Comparison of ENCODE assay signal across 17 cellular contexts in genomic region chrX:154426916-154427792, GRCh38. TPM values are rescaled to one million over a fixed set of nuclear protein-coding genes. Genes with fewer than 3 reads are reported as not detected.
DNase-seq lines count a peak whose midpoint lies in the region; ATAC-seq, FAIRE-seq and TF ChIP-seq lines count a peak whose summit lies in the region.
"Had no signal": no experiment of that assay in that cellular context is flagged by ENCODE, and none has a peak within 500 bp of the region (broad histone marks: within the 10 kb centered on the region; RNA-seq: fewer than 3 reads in every experiment).

No MANE protein-coding gene starts in this region.

- no peaks in the 10 kb centered on the region for H3K27me3 Mint-ChIP-seq in Calu3 (ENCODE audit: unreplicated experiment)
- H3K27me3 Mint-ChIP-seq in T-helper 17 cell, result no peaks in the 10 kb centered on the region
- H3K27me3 Mint-ChIP-seq: activated naive CD8-positive, alpha-beta T cell treated with anti-CD3 and anti-CD28 coated beads, Interleukin-2, amount 10 ng/mL, durations not matched to agents 7 days and 5 days; memory B cell; stimulated activated memory B cell treated with anti-CD40 and anti-IgM and Interleukin-4, amounts not matched to agents 10 μg/mL and 1 μg/mL and 100 μg/mL, for 72 hours had no signal

- 89% methylated on average over 13 of the region's 14 CpGs for WGBS in A549 (ENCODE audit: missing lambda C conversion rate)
- 86 to 92% methylated on average over 11 to 14 of the region's 14 CpGs for WGBS in thyroid gland, 2 donors

- peaks cover 24% of the 10 kb centered on the region for H3K4me1 Mint-ChIP-seq in Calu3 (ENCODE audit: low read depth, unreplicated experiment)
- H3K4me1 Mint-ChIP-seq in T-helper 17 cell, result peaks cover 20% of the 10 kb centered on the region

- intact Hi-C loops in Calu3 (cut with micrococcal nuclease; ENCODE audit: unreplicated experiment), result no loop called here
- intact Hi-C loops in lower lobe of right lung (cut with DNase I), result no loop called here
- intact Hi-C loops in thyroid gland (cut with DNase I), result no loop called here

- CTCF ChIA-PET in A549 (lab: Yijun Ruan, JAX) (interaction anchor here (0.6 to 1.6 kb wide), 5 partner anchors 11 to 104 kb away, joined by 3 to 5 read pairs (median 3); partner anchors contain the start of gene DNASE1L1), Calu3 (lab: Charles Lee) (interaction anchor here (0.7 kb wide), 1 partner anchor 23 kb away, joined by 3 read pairs; no protein-coding TSS in a partner anchor)

- DNase-seq in A549 (ENCODE audit: low read depth in 1 of 2, low spot score in 1 of 2) (no peak), Calu3 (no peak), T-helper 17 cell (no peak), lower lobe of right lung (no peak), thyroid gland (no peak), COR-L47 (lab: John Stamatoyannopoulos, UW) (no peak)
- DNase-seq: activated CD4-positive, alpha-beta T cell treated with anti-CD3 and anti-CD28 coated beads for 4 hours; activated naive CD8-positive, alpha-beta T cell treated with anti-CD3 and anti-CD28 coated beads, Interleukin-2, amount 10 ng/mL, durations not matched to agents 7 days and 5 days; NCI-H146; NCI-H774; psoas muscle; stimulated activated CD4-positive, alpha-beta T cell treated with anti-CD3 and anti-CD28 coated beads, Interleukin-2, amount 100 ng/mL, for 48 hours had no signal

- H3K27me3 ChIP-seq in lower lobe of right lung (ENCODE audit: low read depth), result no peaks in the 10 kb centered on the region
- no peaks in the 10 kb centered on the region for H3K27me3 ChIP-seq in thyroid gland

- no peak for FAIRE-seq in A549 (lab: Jason Lieb, UNC)
- FAIRE-seq: G401.6 had no signal

- TF ChIP-seq EP300 in A549 (IDR thresholded peaks at IDR 0.05), result no peak

- TF ChIP-seq POLR2A in A549 (IDR thresholded peaks at IDR 0.05; ENCODE audit: low read length) (no peak), thyroid gland (IDR thresholded peaks at IDR 0.05) (no peak)

- H3K4me3 Mint-ChIP-seq in Calu3 (ENCODE audit: low read depth, unreplicated experiment) (peak overlapping the region; percentile 79), T-helper 17 cell (no peak overlapping the region)

- H3K4me3 ChIP-seq in A549, result no peak overlapping the region; the same call in 2 of the 3 replicates
- H3K4me3 ChIP-seq in lower lobe of right lung, result peak overlapping the region; percentile 77
- H3K4me3 ChIP-seq in thyroid gland (replicated peaks in 1 of 3), result no peak overlapping the region

- TF ChIP-seq CTCF in A549 (IDR thresholded peaks at IDR 0.05), result no peak
- TF ChIP-seq CTCF in Calu3 (IDR thresholded peaks at IDR 0.05; ENCODE audit: unreplicated experiment), result no peak
- TF ChIP-seq CTCF in lower lobe of right lung (IDR thresholded peaks at IDR 0.05), result no peak
- no peak for TF ChIP-seq CTCF in thyroid gland (IDR thresholded peaks at IDR 0.05)

- H3K27ac ChIP-seq in A549 (no peak overlapping the region; a peak in 1 of 6 replicates), lower lobe of right lung (peak overlapping the region; percentile 83), thyroid gland (no peak overlapping the region)

- no peak for TF ChIP-seq RAD21 in A549 (conservative IDR thresholded peaks at IDR 0.05 in 1 of 2, IDR thresholded peaks at IDR 0.05 in 1 of 2)

- H3K4me1 ChIP-seq in A549, result peaks cover 11% of the 10 kb centered on the region; the same call in 2 of the 3 replicates
- peaks cover 23% of the 10 kb centered on the region for H3K4me1 ChIP-seq in lower lobe of right lung
- peaks cover 3% of the 10 kb centered on the region in 2 donors for H3K4me1 ChIP-seq in thyroid gland
- H3K4me1 ChIP-seq: psoas muscle had no signal

- H3K27ac Mint-ChIP-seq in Calu3 (ENCODE audit: unreplicated experiment) (no peak overlapping the region), T-helper 17 cell (peak overlapping the region; percentile 51)

- no peaks in the 10 kb centered on the region for H3K9me3 Mint-ChIP-seq in Calu3 (ENCODE audit: low read depth, unreplicated experiment)
- H3K9me3 Mint-ChIP-seq: activated naive CD8-positive, alpha-beta T cell treated with anti-CD3 and anti-CD28 coated beads, Interleukin-2, amount 10 ng/mL, durations not matched to agents 7 days and 5 days; memory B cell; stimulated activated memory B cell treated with anti-CD40 and anti-IgM and Interleukin-4, amounts not matched to agents 10 μg/mL and 1 μg/mL and 100 μg/mL, for 72 hours had no signal

- H3K36me3 Mint-ChIP-seq in Calu3 (ENCODE audit: insufficient read depth, unreplicated experiment), result peaks cover 43% of the 10 kb centered on the region
- no peaks in the 10 kb centered on the region for H3K36me3 Mint-ChIP-seq in T-helper 17 cell (ENCODE audit: low read depth)
- H3K36me3 Mint-ChIP-seq: memory B cell had no signal

- peak overlapping the region; percentile 73 for H3K4me2 ChIP-seq in A549

- H3K9me3 ChIP-seq in A549, result no peaks in the 10 kb centered on the region
- no peaks in the 10 kb centered on the region for H3K9me3 ChIP-seq in T-helper 17 cell (ENCODE audit: control insufficient read depth, low read length, poor library complexity, severe bottlenecking)
- H3K9me3 ChIP-seq in lower lobe of right lung, result no peaks in the 10 kb centered on the region
- no peaks in the 10 kb centered on the region for H3K9me3 ChIP-seq in thyroid gland
- H3K9me3 ChIP-seq: psoas muscle had no signal

- H3K36me3 ChIP-seq in lower lobe of right lung (peaks cover 2% of the 10 kb centered on the region), thyroid gland (no peaks in the 10 kb centered on the region)

- no peak for ATAC-seq in A549
- no peak for ATAC-seq in T-helper 17 cell
- ATAC-seq in lower lobe of right lung, result no peak
- ATAC-seq in GM18517 (IDR thresholded peaks at IDR 0.05; ENCODE audit: unreplicated experiment), result no peak
- ATAC-seq in GM21576 (IDR thresholded peaks at IDR 0.05; ENCODE audit: unreplicated experiment), result no peak
- ATAC-seq: stimulated activated memory B cell treated with anti-CD40 and anti-IgM and Interleukin-4, amounts not matched to agents 10 μg/mL and 1 μg/mL and 100 μg/mL, for 72 hours had no signal

- BruUV-seq in Calu3 (replicated peaks; lab: Mats Ljungman, UMichigan), result no TSS peak

- POLR2A ChIA-PET in A549 (lab: Yijun Ruan, JAX), result interaction anchor here (1.5 kb wide), 1 partner anchor 29 kb away, joined by 7 read pairs; the partner anchor contains the start of gene RPL10

TF ChIP-seq in A549, 52 proteins besides CTCF, POLR2A, EP300 and RAD21 (continues in another document):
- TF ChIP-seq HDAC2 (IDR thresholded peaks at IDR 0.05), result no peak

RNA-seq across cellular contexts. Expression of gene ATP6AP1, which starts 1.3 kb away (rescaled TPM):
- polyA plus RNA-seq in A549 (2011; rRNA removed), result 62.6 and 69.6 TPM in 2 replicates
- polyA plus RNA-seq in A549 (2012; cell fraction: cytosol; rRNA removed), result 71.7 and 96.0 TPM in 2 replicates
- 149 and 187 TPM in 2 replicates for polyA plus RNA-seq in A549 (2012; cell fraction: nucleus; rRNA removed)
- 71.3 to 81.7 TPM (median 78.9 TPM) in 3 replicates for polyA plus RNA-seq in A549 (2017; fragmentation: RNase III; extraction: RNeasy Plus Mini Kit Qiagen cat#74134 plus additional on column Dnase treatment)
- 78.2 and 80.9 TPM in 2 replicates for polyA minus RNA-seq in A549 (2011; rRNA and poly(A)+ RNA removed)
- 109 and 124 TPM in 2 replicates for total RNA-seq in Calu3 (2022)
- total RNA-seq in T-helper 17 cell, result 10 to 100 TPM; 41.4 to 43.0 TPM
- total RNA-seq in lower lobe of right lung, result 235 TPM
- total RNA-seq in thyroid gland, result 100 to 1,000 TPM in 1 of 4 donors, 10 to 100 TPM in 3; 69.0 to 172 (median 84.4) TPM

RNA-seq across cellular contexts. Expression of gene GDI1, which starts 9.8 kb away (rescaled TPM):
- 117 and 124 TPM in 2 replicates for polyA plus RNA-seq in A549 (2011; rRNA removed)
- 171 and 182 TPM in 2 replicates for polyA plus RNA-seq in A549 (2012; cell fraction: cytosol; rRNA removed)
- 629 and 657 TPM in 2 replicates for polyA plus RNA-seq in A549 (2012; cell fraction: nucleus; rRNA removed)
- polyA plus RNA-seq in A549 (2017; fragmentation: RNase III; extraction: RNeasy Plus Mini Kit Qiagen cat#74134 plus additional on column Dnase treatment), result 107 to 131 TPM (median 128 TPM) in 3 replicates
- polyA minus RNA-seq in A549 (2011; rRNA and poly(A)+ RNA removed), result 94.5 and 122 TPM in 2 replicates
- 118 and 130 TPM in 2 replicates for total RNA-seq in Calu3 (2022)
- total RNA-seq in T-helper 17 cell, result 100 to 1,000 TPM; 189 to 223 TPM
- 111 TPM for total RNA-seq in lower lobe of right lung
- 10 to 100 TPM; 59.7 to 86.2 (median 78.1) TPM for total RNA-seq in thyroid gland

RNA-seq across cellular contexts. Expression of gene TAFAZZIN, which starts 15.8 kb away (rescaled TPM):
- polyA plus RNA-seq in A549 (2011; rRNA removed) (32.6 and 36.9 TPM in 2 replicates), A549 (2017; fragmentation: RNase III; extraction: RNeasy Plus Mini Kit Qiagen cat#74134 plus additional on column Dnase treatment) (25.7 to 36.3 TPM (median 34.4 TPM) in 3 replicates)
- polyA plus RNA-seq in A549 (2012; cell fraction: cytosol; rRNA removed), result 35.6 and 45.5 TPM in 2 replicates
- polyA plus RNA-seq in A549 (2012; cell fraction: nucleus; rRNA removed), result 150 and 154 TPM in 2 replicates
- polyA minus RNA-seq in A549 (2011; rRNA and poly(A)+ RNA removed), result 28.0 and 35.3 TPM in 2 replicates
- total RNA-seq in Calu3 (2022) (55.0 and 56.3 TPM in 2 replicates), T-helper 17 cell (10 to 100 TPM; 84.1 to 95.7 TPM), lower lobe of right lung (47.8 TPM), thyroid gland (10 to 100 TPM; 41.1 to 75.9 (median 59.0) TPM)

RNA-seq across cellular contexts. Expression of gene FAM50A, which starts 16.8 kb away (rescaled TPM):
- polyA plus RNA-seq in A549 (2011; rRNA removed) (55.1 and 57.8 TPM in 2 replicates), A549 (2017; fragmentation: RNase III; extraction: RNeasy Plus Mini Kit Qiagen cat#74134 plus additional on column Dnase treatment) (105 to 123 TPM (median 121 TPM) in 3 replicates)
- 84.5 and 102 TPM in 2 replicates for polyA plus RNA-seq in A549 (2012; cell fraction: cytosol; rRNA removed)
- polyA plus RNA-seq in A549 (2012; cell fraction: nucleus; rRNA removed), result 91.4 and 116 TPM in 2 replicates
- polyA minus RNA-seq in A549 (2011; rRNA and poly(A)+ RNA removed), result 53.1 and 61.2 TPM in 2 replicates
- total RNA-seq in Calu3 (2022) (87.9 and 88.9 TPM in 2 replicates), T-helper 17 cell (10 to 100 TPM; 58.1 to 58.6 TPM), lower lobe of right lung (77.5 TPM), thyroid gland (10 to 100 TPM; 39.9 to 76.3 (median 47.4) TPM)

RNA-seq across cellular contexts. Expression of gene DNASE1L1, which starts 18.1 kb away (rescaled TPM):
- 14.3 and 21.6 TPM in 2 replicates for polyA plus RNA-seq in A549 (2011; rRNA removed)
- 16.3 and 23.8 TPM in 2 replicates for polyA plus RNA-seq in A549 (2012; cell fraction: cytosol; rRNA removed)
- 38.6 and 39.1 TPM in 2 replicates for polyA plus RNA-seq in A549 (2012; cell fraction: nucleus; rRNA removed)
- polyA plus RNA-seq in A549 (2017; fragmentation: RNase III; extraction: RNeasy Plus Mini Kit Qiagen cat#74134 plus additional on column Dnase treatment), result 20.9 to 24.5 TPM (median 24.4 TPM) in 3 replicates
- polyA minus RNA-seq in A549 (2011; rRNA and poly(A)+ RNA removed), result 15.2 and 23.5 TPM in 2 replicates
- 28.8 and 30.6 TPM in 2 replicates for total RNA-seq in Calu3 (2022)
- 10 to 100 TPM; 20.5 to 22.6 TPM for total RNA-seq in T-helper 17 cell
- 36.1 TPM for total RNA-seq in lower lobe of right lung
- 10 to 100 TPM; 40.7 to 92.9 (median 61.6) TPM for total RNA-seq in thyroid gland
